8 cellular contexts compared by ENCODE assay signal in the genomic region with DNA sequence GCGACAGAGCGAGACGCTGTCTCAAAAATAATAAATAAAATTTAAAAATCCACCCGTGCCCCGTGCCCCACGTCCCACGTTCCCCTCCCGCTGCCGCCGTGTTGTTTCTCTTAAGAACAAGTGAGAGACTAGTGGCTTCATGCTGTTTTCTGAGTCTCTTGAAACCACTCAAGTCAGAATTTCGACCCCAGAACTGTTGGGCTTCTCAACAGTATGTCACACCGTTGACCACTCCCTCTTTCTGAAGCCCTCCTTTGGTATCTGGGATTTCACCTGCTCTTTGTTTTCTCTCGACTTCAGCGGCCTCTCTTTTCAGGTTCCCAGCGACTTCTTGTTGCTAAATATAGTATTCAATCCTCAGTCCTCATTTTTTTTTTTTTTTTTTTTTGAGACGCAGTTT. TPM values are rescaled to one million over a fixed set of nuclear protein-coding genes. Genes with fewer than 3 reads are reported as not detected.
DNase-seq lines count a peak whose midpoint lies in the region; ATAC-seq and TF ChIP-seq lines count a peak whose summit lies in the region.

No MANE protein-coding gene starts in this region.

- ATAC-seq in lower lobe of right lung (no peak), upper lobe of right lung (no peak), HG03469 (IDR thresholded peaks at IDR 0.05; ENCODE audit: unreplicated experiment) (no peak)

- no peak overlapping the region for H3K27ac Mint-ChIP-seq in activated naive CD4-positive, alpha-beta T cell treated with anti-CD3 and anti-CD28 coated beads, Interleukin-2, amount 50 U/mL, for 24 hours

- peaks cover 0 to 4% of the 10 kb centered on the region in 2 donors for H3K4me1 ChIP-seq in ascending aorta
- H3K4me1 ChIP-seq in lower lobe of right lung: peaks cover 12% of the 10 kb centered on the region
- H3K4me1 ChIP-seq in upper lobe of right lung: peaks cover 2% of the 10 kb centered on the region

- H3K27ac ChIP-seq in ascending aorta (peak overlapping the region; percentile 83 to 97), lower lobe of right lung (peak overlapping the region; percentile 97), upper lobe of right lung (peak overlapping the region; percentile 94)

- no peak for DNase-seq in activated naive CD4-positive, alpha-beta T cell treated with anti-CD3 and anti-CD28 coated beads, Interleukin-2, amount 50 U/mL, for 16 hours
- no peak for DNase-seq in ascending aorta (ENCODE audit: low spot score in 2 of 2)
- DNase-seq in lower lobe of right lung: no peak
- no peak for DNase-seq in upper lobe of right lung
- no peak for DNase-seq in NCI-H226
- no peak for DNase-seq in SIG-M5 treated with dmso at 0.1 percent for 504 hours (lab: John Stamatoyannopoulos, UW; ENCODE audit: unreplicated experiment)

- H3K36me3 Mint-ChIP-seq in activated naive CD4-positive, alpha-beta T cell treated with anti-CD3 and anti-CD28 coated beads, Interleukin-2, amount 50 U/mL, for 24 hours: peaks cover 10% of the 10 kb centered on the region

- H3K27me3 ChIP-seq in ascending aorta (no peaks in the 10 kb centered on the region), lower lobe of right lung (ENCODE audit: low read depth) (no peaks in the 10 kb centered on the region), upper lobe of right lung (no peaks in the 10 kb centered on the region)

- H3K9me3 Mint-ChIP-seq in activated naive CD4-positive, alpha-beta T cell treated with anti-CD3 and anti-CD28 coated beads, Interleukin-2, amount 50 U/mL, for 24 hours: no peaks in the 10 kb centered on the region

- peaks cover 37% of the 10 kb centered on the region for H3K4me1 Mint-ChIP-seq in activated naive CD4-positive, alpha-beta T cell treated with anti-CD3 and anti-CD28 coated beads, Interleukin-2, amount 50 U/mL, for 24 hours

- no peaks in the 10 kb centered on the region for H3K27me3 Mint-ChIP-seq in activated naive CD4-positive, alpha-beta T cell treated with anti-CD3 and anti-CD28 coated beads, Interleukin-2, amount 50 U/mL, for 24 hours

- H3K36me3 ChIP-seq in ascending aorta: peaks cover 15 to 22% of the 10 kb centered on the region in 2 donors
- H3K36me3 ChIP-seq in lower lobe of right lung: peaks cover 26% of the 10 kb centered on the region
- peaks cover 16% of the 10 kb centered on the region for H3K36me3 ChIP-seq in upper lobe of right lung

- H3K4me3 ChIP-seq in ascending aorta (peak overlapping the region; percentile 67 to 94), lower lobe of right lung (peak overlapping the region; percentile 77), upper lobe of right lung (peak overlapping the region; percentile 82)

- no peaks in the 10 kb centered on the region for H3K9me3 ChIP-seq in ascending aorta
- no peaks in the 10 kb centered on the region for H3K9me3 ChIP-seq in lower lobe of right lung
- no peaks in the 10 kb centered on the region for H3K9me3 ChIP-seq in upper lobe of right lung

- peak overlapping the region; percentile 97 for H3K4me3 Mint-ChIP-seq in activated naive CD4-positive, alpha-beta T cell treated with anti-CD3 and anti-CD28 coated beads, Interleukin-2, amount 50 U/mL, for 24 hours

- no peak for TF ChIP-seq CTCF in ascending aorta (IDR thresholded peaks at IDR 0.05)
- no peak for TF ChIP-seq CTCF in lower lobe of right lung (IDR thresholded peaks at IDR 0.05)
- TF ChIP-seq CTCF in upper lobe of right lung (IDR thresholded peaks at IDR 0.05): no peak

- intact Hi-C loops in ascending aorta (cut with DNase I): loop anchor here (5.0 to 10.0 kb wide), 2 partner anchors 71 to 622 kb away; a partner anchor contains a TSS
- intact Hi-C loops in lower lobe of right lung (cut with DNase I): no loop called here
- intact Hi-C loops in upper lobe of right lung (cut with DNase I): no loop called here

RNA-seq across cellular contexts. Expression of a gene that starts 1.0 kb away (rescaled TPM):
- total RNA-seq in ascending aorta (36.3 TPM), lower lobe of right lung (38.1 TPM), upper lobe of right lung (40.3 TPM)

RNA-seq across cellular contexts. Expression of a gene that starts 24.7 kb away (rescaled TPM):
- total RNA-seq in ascending aorta (37.4 TPM), lower lobe of right lung (36.1 TPM), upper lobe of right lung (41.3 TPM)

RNA-seq across cellular contexts. Expression of a gene that starts 34.2 kb away (rescaled TPM):
- total RNA-seq in ascending aorta: not detected
- 0.41 TPM for total RNA-seq in lower lobe of right lung
- 0.69 TPM for total RNA-seq in upper lobe of right lung

RNA-seq across cellular contexts. Expression of a gene that starts 37.0 kb away (rescaled TPM):
- total RNA-seq in ascending aorta (80.8 TPM), lower lobe of right lung (13.1 TPM), upper lobe of right lung (13.9 TPM)
